1 cellular context compared by ENCODE assay signal in the genomic region with DNA sequence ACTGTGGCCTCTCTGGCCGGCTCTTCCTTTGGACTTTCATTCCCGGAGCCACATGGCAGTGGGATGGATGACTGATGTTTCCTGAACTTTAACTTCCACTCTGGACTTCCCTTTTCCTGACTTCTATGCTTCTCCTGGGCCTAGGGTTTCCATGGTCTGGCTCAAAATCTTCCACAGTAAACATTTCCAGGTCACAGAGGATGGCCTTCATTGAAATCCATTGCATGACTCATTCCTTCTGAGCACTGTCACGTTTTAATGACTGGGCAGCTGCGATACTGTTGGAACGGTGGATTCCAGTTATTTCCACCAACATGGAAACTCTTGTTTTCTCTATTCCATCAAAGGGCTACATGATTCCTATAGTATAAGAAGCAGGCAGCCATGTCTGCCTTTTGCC.
TF ChIP-seq lines count a peak whose summit lies in the region.

No MANE protein-coding gene starts in this region.

TF ChIP-seq in K562, 482 proteins besides CTCF, POLR2A, EP300 and RAD21 (continued from another document):
- TF ChIP-seq SMAD4 (CRISPR knock-in tag; conservative IDR thresholded peaks at IDR 0.05): no peak
- TF ChIP-seq ZNF764 (CRISPR knock-in tag; IDR thresholded peaks at IDR 0.05; ENCODE audit: low read depth): no peak
- TF ChIP-seq ZNF23 (CRISPR knock-in tag; IDR thresholded peaks at IDR 0.05): no peak
- TF ChIP-seq, protein P1, sequence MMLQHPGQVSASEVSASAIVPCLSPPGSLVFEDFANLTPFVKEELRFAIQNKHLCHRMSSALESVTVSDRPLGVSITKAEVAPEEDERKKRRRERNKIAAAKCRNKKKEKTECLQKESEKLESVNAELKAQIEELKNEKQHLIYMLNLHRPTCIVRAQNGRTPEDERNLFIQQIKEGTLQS (IDR thresholded peaks at IDR 0.05): peak; percentile 46
- TF ChIP-seq, protein P1 (CRISPR knock-in tag; conservative IDR thresholded peaks at IDR 0.05): no peak
- TF ChIP-seq, protein P2, sequence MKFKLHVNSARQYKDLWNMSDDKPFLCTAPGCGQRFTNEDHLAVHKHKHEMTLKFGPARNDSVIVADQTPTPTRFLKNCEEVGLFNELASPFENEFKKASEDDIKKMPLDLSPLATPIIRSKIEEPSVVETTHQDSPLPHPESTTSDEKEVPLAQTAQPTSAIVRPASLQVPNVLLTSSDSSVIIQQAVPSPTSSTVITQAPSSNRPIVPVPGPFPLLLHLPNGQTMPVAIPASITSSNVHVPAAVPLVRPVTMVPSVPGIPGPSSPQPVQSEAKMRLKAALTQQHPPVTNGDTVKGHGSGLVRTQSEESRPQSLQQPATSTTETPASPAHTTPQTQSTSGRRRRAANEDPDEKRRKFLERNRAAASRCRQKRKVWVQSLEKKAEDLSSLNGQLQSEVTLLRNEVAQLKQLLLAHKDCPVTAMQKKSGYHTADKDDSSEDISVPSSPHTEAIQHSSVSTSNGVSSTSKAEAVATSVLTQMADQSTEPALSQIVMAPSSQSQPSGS (CRISPR knock-in tag; IDR thresholded peaks at IDR 0.05): no peak
- TF ChIP-seq ZNF75A (CRISPR knock-in tag; IDR thresholded peaks at IDR 0.05): no peak
- TF ChIP-seq ZNF699 (CRISPR knock-in tag; IDR thresholded peaks at IDR 0.05; ENCODE audit: insufficient replicate concordance): no peak
- TF ChIP-seq SREBF1 (IDR thresholded peaks at IDR 0.05; ENCODE audit: borderline replicate concordance, low read depth, low read length): no peak
- no peak for TF ChIP-seq ZNF696 (CRISPR knock-in tag; conservative IDR thresholded peaks at IDR 0.05)
- no peak for TF ChIP-seq MCM7 (IDR thresholded peaks at IDR 0.05)
- TF ChIP-seq CBX3 (IDR thresholded peaks at IDR 0.05; ENCODE audit: borderline replicate concordance in 1 of 2, low read length in 2 of 2): 0 out of 3 replicates have a peak, but pooled peaks of 1 of the 2 experiments have one; percentile 13
- TF ChIP-seq CEBPB (tag; IDR thresholded peaks at IDR 0.05): no peak
- TF ChIP-seq, protein P3, sequence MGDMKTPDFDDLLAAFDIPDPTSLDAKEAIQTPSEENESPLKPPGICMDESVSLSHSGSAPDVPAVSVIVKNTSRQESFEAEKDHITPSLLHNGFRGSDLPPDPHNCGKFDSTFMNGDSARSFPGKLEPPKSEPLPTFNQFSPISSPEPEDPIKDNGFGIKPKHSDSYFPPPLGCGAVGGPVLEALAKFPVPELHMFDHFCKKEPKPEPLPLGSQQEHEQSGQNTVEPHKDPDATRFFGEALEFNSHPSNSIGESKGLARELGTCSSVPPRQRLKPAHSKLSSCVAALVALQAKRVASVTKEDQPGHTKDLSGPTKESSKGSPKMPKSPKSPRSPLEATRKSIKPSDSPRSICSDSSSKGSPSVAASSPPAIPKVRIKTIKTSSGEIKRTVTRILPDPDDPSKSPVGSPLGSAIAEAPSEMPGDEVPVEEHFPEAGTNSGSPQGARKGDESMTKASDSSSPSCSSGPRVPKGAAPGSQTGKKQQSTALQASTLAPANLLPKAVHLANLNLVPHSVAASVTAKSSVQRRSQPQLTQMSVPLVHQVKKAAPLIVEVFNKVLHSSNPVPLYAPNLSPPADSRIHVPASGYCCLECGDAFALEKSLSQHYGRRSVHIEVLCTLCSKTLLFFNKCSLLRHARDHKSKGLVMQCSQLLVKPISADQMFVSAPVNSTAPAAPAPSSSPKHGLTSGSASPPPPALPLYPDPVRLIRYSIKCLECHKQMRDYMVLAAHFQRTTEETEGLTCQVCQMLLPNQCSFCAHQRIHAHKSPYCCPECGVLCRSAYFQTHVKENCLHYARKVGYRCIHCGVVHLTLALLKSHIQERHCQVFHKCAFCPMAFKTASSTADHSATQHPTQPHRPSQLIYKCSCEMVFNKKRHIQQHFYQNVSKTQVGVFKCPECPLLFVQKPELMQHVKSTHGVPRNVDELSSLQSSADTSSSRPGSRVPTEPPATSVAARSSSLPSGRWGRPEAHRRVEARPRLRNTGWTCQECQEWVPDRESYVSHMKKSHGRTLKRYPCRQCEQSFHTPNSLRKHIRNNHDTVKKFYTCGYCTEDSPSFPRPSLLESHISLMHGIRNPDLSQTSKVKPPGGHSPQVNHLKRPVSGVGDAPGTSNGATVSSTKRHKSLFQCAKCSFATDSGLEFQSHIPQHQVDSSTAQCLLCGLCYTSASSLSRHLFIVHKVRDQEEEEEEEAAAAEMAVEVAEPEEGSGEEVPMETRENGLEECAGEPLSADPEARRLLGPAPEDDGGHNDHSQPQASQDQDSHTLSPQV (IDR thresholded peaks at IDR 0.05): no peak
- TF ChIP-seq ZNF707 (CRISPR knock-in tag; conservative IDR thresholded peaks at IDR 0.05): no peak
- TF ChIP-seq NR2C1 (IDR thresholded peaks at IDR 0.05): peak; percentile 21; the same call in 1 of the 2 replicates
- TF ChIP-seq NR2C1 (tag; IDR thresholded peaks at IDR 0.05): no peak
- TF ChIP-seq ZNF445 (CRISPR knock-in tag; IDR thresholded peaks at IDR 0.05; ENCODE audit: low read depth): no peak
- no peak for TF ChIP-seq SAFB (IDR thresholded peaks at IDR 0.05; ENCODE audit: borderline replicate concordance, low read depth, low read length)
- peak; percentile 58 for TF ChIP-seq FOSL1 (tag; conservative IDR thresholded peaks at IDR 0.05)
- TF ChIP-seq HINFP (tag; conservative IDR thresholded peaks at IDR 0.05; ENCODE audit: low read depth): no peak
- no peak for TF ChIP-seq COPS2 (conservative IDR thresholded peaks at IDR 0.05)
- TF ChIP-seq POLR2AphosphoS2 (IDR thresholded peaks at IDR 0.05; ENCODE audit: low read length): no peak
- no peak for TF ChIP-seq ILK (tag; IDR thresholded peaks at IDR 0.05; ENCODE audit: borderline replicate concordance, low read depth)
- TF ChIP-seq, protein P4, sequence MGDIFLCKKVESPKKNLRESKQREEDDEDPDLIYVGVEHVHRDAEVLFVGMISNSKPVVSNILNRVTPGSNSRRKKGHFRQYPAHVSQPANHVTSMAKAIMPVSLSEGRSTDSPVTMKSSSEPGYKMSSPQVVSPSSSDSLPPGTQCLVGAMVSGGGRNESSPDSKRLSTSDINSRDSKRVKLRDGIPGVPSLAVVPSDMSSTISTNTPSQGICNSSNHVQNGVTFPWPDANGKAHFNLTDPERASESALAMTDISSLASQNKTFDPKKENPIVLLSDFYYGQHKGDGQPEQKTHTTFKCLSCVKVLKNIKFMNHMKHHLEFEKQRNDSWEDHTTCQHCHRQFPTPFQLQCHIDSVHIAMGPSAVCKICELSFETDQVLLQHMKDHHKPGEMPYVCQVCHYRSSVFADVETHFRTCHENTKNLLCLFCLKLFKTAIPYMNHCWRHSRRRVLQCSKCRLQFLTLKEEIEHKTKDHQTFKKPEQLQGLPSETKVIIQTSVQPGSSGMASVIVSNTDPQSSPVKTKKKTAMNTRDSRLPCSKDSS (IDR thresholded peaks at IDR 0.05; ENCODE audit: low read depth, partially characterized antibody): no peak
- no peak for TF ChIP-seq ZNF57 (CRISPR knock-in tag; IDR thresholded peaks at IDR 0.05)
- TF ChIP-seq ERF (CRISPR knock-in tag; IDR thresholded peaks at IDR 0.05): no peak
- TF ChIP-seq RBM14 (IDR thresholded peaks at IDR 0.05; ENCODE audit: borderline replicate concordance, insufficient read depth, low read depth, low read length): no peak
- TF ChIP-seq CHD1 (IDR thresholded peaks at IDR 0.05; ENCODE audit: low read length): no peak
